1 cellular context compared by ENCODE assay signal in genomic region chr6:28365590-28365989, GRCh38. TPM values are rescaled to one million over a fixed set of nuclear protein-coding genes. Genes with fewer than 3 reads are reported as not detected.
"Had no signal": no experiment of that assay in that cellular context is flagged by ENCODE, and none has a peak within 500 bp of the region (broad histone marks: within the 10 kb centered on the region; RNA-seq: fewer than 3 reads in every experiment).

No MANE protein-coding gene starts in this region.

RNA-seq across cellular contexts. Expression of gene ZSCAN31, which starts 29.6 kb away (rescaled TPM):
- total RNA-seq: OCI-LY7 had no signal
